In the genomic region with DNA sequence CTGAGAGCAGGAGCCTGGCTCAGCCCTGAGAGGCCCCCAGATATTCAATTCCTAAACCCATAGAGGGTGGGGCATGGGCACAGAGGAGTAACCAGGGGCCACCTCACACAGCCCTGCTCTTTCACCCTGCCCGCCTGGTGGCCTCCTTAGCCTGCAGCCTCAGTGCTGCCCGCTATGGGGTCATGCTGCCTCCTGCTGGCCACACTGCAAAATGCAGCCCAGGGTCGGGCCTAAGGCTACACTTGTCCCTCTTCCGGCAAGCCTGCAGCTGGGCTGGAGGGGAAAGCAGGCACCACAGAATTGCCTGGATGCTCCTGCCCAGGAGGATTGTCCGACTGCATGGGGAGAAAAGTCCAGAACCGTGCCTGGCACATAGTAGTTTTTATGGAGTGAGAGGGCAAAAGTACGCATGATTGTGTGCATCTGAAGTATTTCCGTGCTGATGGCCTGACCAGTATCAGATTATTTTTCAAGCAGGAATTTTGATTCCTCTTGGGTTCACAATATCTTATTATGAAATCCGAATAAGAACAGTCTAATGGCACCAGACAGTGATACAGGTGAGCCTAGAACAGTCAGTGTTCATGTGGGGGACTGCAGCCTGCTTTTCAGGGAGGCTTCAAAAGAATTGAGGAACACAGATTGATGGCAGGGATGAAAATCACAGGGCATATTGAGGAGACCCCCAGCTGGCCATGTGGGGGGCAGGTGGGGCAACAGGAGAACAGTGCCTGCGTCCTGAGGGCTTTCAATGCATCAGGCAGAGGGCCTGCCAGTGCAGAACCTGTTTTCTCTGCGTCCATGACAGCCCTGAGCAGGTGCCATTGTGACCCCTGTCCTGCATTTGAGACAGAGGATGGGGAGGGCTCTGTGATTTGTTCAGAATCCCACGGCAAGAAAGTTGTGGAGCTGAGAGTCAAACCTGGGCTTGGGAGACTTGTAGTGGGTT, we compare ENCODE assay signal across 8 cellular contexts. TPM values are rescaled to one million over a fixed set of nuclear protein-coding genes. Genes with fewer than 3 reads are reported as not detected.
DNase-seq lines count a peak whose midpoint lies in the region; ATAC-seq, FAIRE-seq and TF ChIP-seq lines count a peak whose summit lies in the region.

No MANE protein-coding gene starts in this region.

- DNase-seq in DMS114 treated with DMSO at 0.1 percent for 48 hours (lab: John Stamatoyannopoulos, UW; ENCODE audit: unreplicated experiment) (peak; percentile 28), H54 (ENCODE audit: insufficient read length, low spot score) (peak; percentile 74), NOMO-1 treated with DMSO at 0.1 percent for 48 hours (lab: John Stamatoyannopoulos, UW; ENCODE audit: unreplicated experiment) (peak; percentile 38), activated T-cell treated with anti-CD3 and anti-CD28 coated beads for 24 hours (ENCODE audit: low read depth) (peak; percentile 74), fibroblast of gingiva (ENCODE audit: low read depth) (peak; percentile 29)
- DNase-seq in stimulated activated naive CD8-positive, alpha-beta T cell treated with anti-CD3 and anti-CD28 coated beads, Interleukin-15, Interleukin-2, amounts not matched to agents 100 U/mL and 50 U/mL, for 24 hours, result peak; percentile 90

- no peak overlapping the region for H3K4me3 ChIP-seq in neural cell (ENCODE audit: low read length)

- peak; percentile 87 for TF ChIP-seq RAD21 in neural cell (conservative IDR thresholded peaks at IDR 0.05)

- no peak overlapping the region for H2AFZ ChIP-seq in neural cell (ENCODE audit: low read depth, low read length)

- H3K36me3 ChIP-seq in neural cell (ENCODE audit: insufficient read depth, low read length), result no peaks in the 10 kb centered on the region

- no peaks in the 10 kb centered on the region for H3K79me2 ChIP-seq in neural cell (replicated peaks; ENCODE audit: insufficient read depth, low read length)

- no peaks in the 10 kb centered on the region for H3K9me2 ChIP-seq in neural cell (ENCODE audit: insufficient read depth, low read length)

- no peak for TF ChIP-seq EP300 in neural cell (conservative IDR thresholded peaks at IDR 0.05; ENCODE audit: poor library complexity, severe bottlenecking)

- H3K9ac ChIP-seq in neural cell (ENCODE audit: low read length), result no peak overlapping the region

- no peak for FAIRE-seq in H54 (lab: Jason Lieb, UNC)

- H3F3A ChIP-seq in neural cell (ENCODE audit: insufficient read depth, low read length, poor library complexity, severe bottlenecking), result no peaks in the 10 kb centered on the region

- no peaks in the 10 kb centered on the region for H3K9me3 ChIP-seq in neural cell (ENCODE audit: low read length)

- peak; percentile 79 for ATAC-seq in stimulated activated naive CD8-positive, alpha-beta T cell treated with anti-CD3 and anti-CD28 coated beads, Interleukin-15, Interleukin-2, amounts not matched to agents 100 U/mL and 50 U/mL, for 24 hours
- no peak for ATAC-seq in GM21717 (IDR thresholded peaks at IDR 0.05; ENCODE audit: unreplicated experiment)

- TF ChIP-seq POLR2A in H54 (IDR thresholded peaks at IDR 0.05; ENCODE audit: low read depth, low read length), result no peak

- no peaks in the 10 kb centered on the region for H4K20me1 ChIP-seq in neural cell (ENCODE audit: insufficient read depth)

- H3K4me2 ChIP-seq in neural cell (ENCODE audit: low read length), result no peak overlapping the region

- no peak overlapping the region for H3K27ac ChIP-seq in neural cell (ENCODE audit: low read length)

- TF ChIP-seq CTCF in neural cell (IDR thresholded peaks at IDR 0.05; ENCODE audit: poor library complexity, severe bottlenecking), result peak; percentile 90

- H3K27me3 ChIP-seq in neural cell (ENCODE audit: insufficient read depth, low read depth, low read length), result no peaks in the 10 kb centered on the region

TF ChIP-seq in neural cell, 6 proteins besides CTCF, POLR2A, EP300 and RAD21:
- TF ChIP-seq SMC3 (conservative IDR thresholded peaks at IDR 0.05; ENCODE audit: poor library complexity) (peak; percentile 86), TAF1 (IDR thresholded peaks at IDR 0.05; ENCODE audit: low read depth) (no peak)
TF ChIP-seq in neural cell: peak in this region for 1.

RNA-seq across cellular contexts. Expression of a gene that starts 51.2 kb away (rescaled TPM):
- not detected in 2 replicates for polyA plus RNA-seq in neural cell
- not detected in 2 replicates for polyA minus RNA-seq in neural cell

Comparison
In these comparisons a context has a peak if more than half of its experiments do, and no peak if none do; other contexts are left out.
1. DNase-seq: peak in every context shown above with its lines; median percentile 90 in stimulated activated naive CD8-positive, alpha-beta T cell treated with anti-CD3 and anti-CD28 coated beads, Interleukin-15, Interleukin-2, amounts not matched to agents 100 U/mL and 50 U/mL, for 24 hours; 74 in H54; 74 in activated T-cell treated with anti-CD3 and anti-CD28 coated beads for 24 hours; 38 in NOMO-1 treated with DMSO at 0.1 percent for 48 hours; 29 in fibroblast of gingiva; 28 in DMS114 treated with DMSO at 0.1 percent for 48 hours.